Comparison of ENCODE assay signal across 21 cellular contexts in genomic region chr13:78129850-78130249, GRCh38.
"Had no signal": no experiment of that assay in that cellular context is flagged by ENCODE, and none has a peak within 500 bp of the region (broad histone marks: within the 10 kb centered on the region; RNA-seq: fewer than 3 reads in every experiment).

No MANE protein-coding gene starts in this region.

- H3K9me3 ChIP-seq: esophagus muscularis mucosa, gastroesophageal sphincter, stomach had no signal

- H3K27ac ChIP-seq: epithelial cell of prostate, esophagus muscularis mucosa, gastroesophageal sphincter, skin epidermis, stomach had no signal

- H3K4me3 ChIP-seq: esophagus muscularis mucosa, gastroesophageal sphincter, skin epidermis, stomach had no signal

- H3K4me3 Mint-ChIP-seq: naive B cell, nephron progenitor cell, type B pancreatic cell had no signal

- H3K4me1 ChIP-seq: esophagus muscularis mucosa, gastroesophageal sphincter, stomach had no signal

- H3K27ac Mint-ChIP-seq: naive B cell, nephron progenitor cell, type B pancreatic cell had no signal

- H3K4me1 Mint-ChIP-seq: naive B cell had no signal

- DNase-seq: cortex of kidney; effector memory CD4-positive, alpha-beta T cell; foreskin fibroblast; glutamatergic neuron; kidney; left cardiac atrium; left ventricle myocardium superior; mesendoderm; naive B cell; nephron progenitor cell; posterior cingulate gyrus; stimulated activated CD4-positive, alpha-beta T cell treated with anti-CD3 and anti-CD28 coated beads, Interleukin-12 subunit alpha, Interleukin-12 subunit beta, amount 100 ng/mL, for 4 hours; stimulated activated naive CD4-positive, alpha-beta T cell; stomach; substantia nigra had no signal

- ATAC-seq: gastroesophageal sphincter, left cardiac atrium, left ventricle myocardium superior, sciatic nerve had no signal

- H3K27me3 ChIP-seq: esophagus muscularis mucosa had no signal

- H3K36me3 ChIP-seq: esophagus muscularis mucosa, gastroesophageal sphincter, stomach had no signal

- H3K9me3 Mint-ChIP-seq: nephron progenitor cell, type B pancreatic cell had no signal

- H3K36me3 Mint-ChIP-seq: naive B cell, type B pancreatic cell had no signal
